1 cellular context compared by ENCODE assay signal in genomic region chr3:47282424-47283192, GRCh38.
TF ChIP-seq lines count a peak whose summit lies in the region.

TSS of gene KIF9 (minus strand) at chr3:47282799. CDS start at chr3:47277374, 5,425 bp downstream.
TSS of gene KLHL18 (plus strand) at chr3:47282944. CDS start at chr3:47282966, 22 bp downstream.

TF ChIP-seq in K562, 482 proteins besides CTCF, POLR2A, EP300 and RAD21 (continued from another document and continues in another):
- peak; percentile 99 for TF ChIP-seq E2F8 (IDR thresholded peaks at IDR 0.05; ENCODE audit: low read depth, partially characterized antibody)
- TF ChIP-seq BRD4 (IDR thresholded peaks at IDR 0.05) = no peak
- TF ChIP-seq CUX1 (CRISPR knock-in tag; IDR thresholded peaks at IDR 0.05) = no peak
- no peak for TF ChIP-seq ZNF740 (CRISPR knock-in tag; IDR thresholded peaks at IDR 0.05)
- no peak for TF ChIP-seq ZNF740 (tag; IDR thresholded peaks at IDR 0.05)
- peak; percentile 95 for TF ChIP-seq LCOR (CRISPR knock-in tag; IDR thresholded peaks at IDR 0.05)
- no peak for TF ChIP-seq HES1 (IDR thresholded peaks at IDR 0.05; ENCODE audit: low read depth)
- TF ChIP-seq MBD1 (CRISPR knock-in tag; IDR thresholded peaks at IDR 0.05) = no peak
- peak; percentile 47 to 50 for TF ChIP-seq AFF1 (IDR thresholded peaks at IDR 0.05; ENCODE audit: low read depth in 1 of 2, partially characterized antibody in 2 of 2)
- TF ChIP-seq NR2C2 (CRISPR knock-in tag; IDR thresholded peaks at IDR 0.05) = peak; percentile 84
- peak; percentile 95 for TF ChIP-seq NR2C2 (tag; IDR thresholded peaks at IDR 0.05)
- TF ChIP-seq CHAMP1 (IDR thresholded peaks at IDR 0.05) = no peak
- peak; percentile 43 to 47; a peak in 2 of 4 replicates for TF ChIP-seq TBL1XR1 (IDR thresholded peaks at IDR 0.05; ENCODE audit: low read length in 2 of 2)
- TF ChIP-seq THAP12 (CRISPR knock-in tag; IDR thresholded peaks at IDR 0.05) = peak; percentile 78
- no peak for TF ChIP-seq ZNF311 (CRISPR knock-in tag; IDR thresholded peaks at IDR 0.05)
- TF ChIP-seq ZNF699 (CRISPR knock-in tag; IDR thresholded peaks at IDR 0.05; ENCODE audit: insufficient replicate concordance) = no peak
- no peak for TF ChIP-seq PHB (CRISPR knock-in tag; IDR thresholded peaks at IDR 0.05)
- TF ChIP-seq ELK3 (CRISPR knock-in tag; IDR thresholded peaks at IDR 0.05) = no peak
- 0 out of 2 replicates have a peak, but pooled peaks have one; percentile 18 for TF ChIP-seq TCF7L2 (IDR thresholded peaks at IDR 0.05; ENCODE audit: low read depth, low read length)
- peak; percentile 99 for TF ChIP-seq HDAC2 (IDR thresholded peaks at IDR 0.05)
- TF ChIP-seq MCM3 (IDR thresholded peaks at IDR 0.05) = no peak
- no peak for TF ChIP-seq POLR3G (IDR thresholded peaks at IDR 0.05; ENCODE audit: extremely low read depth, insufficient read length, insufficient replicate concordance)
- no peak; the same call in 1 of the 2 replicates for TF ChIP-seq CC2D1A (IDR thresholded peaks at IDR 0.05)
- TF ChIP-seq CHD4 (IDR thresholded peaks at IDR 0.05; ENCODE audit: insufficient read depth, insufficient replicate concordance, low read depth, low read length, poor library complexity, severe bottlenecking) = no peak
- peak; percentile 52; the same call in 1 of the 2 replicates for TF ChIP-seq SMAD3 (CRISPR knock-in tag; conservative IDR thresholded peaks at IDR 0.05)
- TF ChIP-seq THRA (IDR thresholded peaks at IDR 0.05) = no peak
- TF ChIP-seq FOSL1 (tag; conservative IDR thresholded peaks at IDR 0.05) = no peak; the same call in none of the 2 replicates
- TF ChIP-seq ATF7 (IDR thresholded peaks at IDR 0.05) = peak; percentile 98
- peak; percentile 98 for TF ChIP-seq GABPA (tag; conservative IDR thresholded peaks at IDR 0.05; ENCODE audit: low read depth)
